In the genomic region with DNA sequence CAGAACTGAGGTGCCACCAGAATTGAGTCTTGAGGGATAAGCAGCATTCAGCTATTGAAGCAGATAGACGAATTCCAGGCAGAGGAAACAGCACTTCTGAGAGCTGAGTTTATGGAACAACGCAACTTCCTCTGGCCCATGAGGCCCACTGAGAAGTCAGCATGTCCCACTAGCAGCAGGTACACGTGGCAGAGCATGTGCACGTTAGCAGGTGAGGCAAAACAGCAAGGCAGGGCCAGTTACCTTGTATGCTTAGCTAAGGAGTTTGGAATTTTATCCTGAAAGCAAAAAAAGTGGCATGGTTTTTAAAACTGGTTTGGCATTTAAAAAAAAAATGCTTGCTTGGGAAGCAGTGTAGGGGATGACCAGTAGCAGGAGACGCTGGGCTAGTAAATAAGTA, we compare ENCODE assay signal across 14 cellular contexts.
"Had no signal": no experiment of that assay in that cellular context is flagged by ENCODE, and none has a peak within 500 bp of the region (broad histone marks: within the 10 kb centered on the region; RNA-seq: fewer than 3 reads in every experiment).

No MANE protein-coding gene starts in this region.

- H3K36me3 Mint-ChIP-seq: neural progenitor cell had no signal

- H3K27ac Mint-ChIP-seq: activated CD4-positive, alpha-beta T cell treated with anti-CD3 and anti-CD28 coated beads for 36 hours; activated CD8-positive, alpha-beta T cell treated with anti-CD3 and anti-CD28 coated beads for 36 hours; activated naive CD8-positive, alpha-beta T cell treated with anti-CD3 and anti-CD28 coated beads, Interleukin-2, amount 50 U/mL, for 24 hours; activated T-cell treated with anti-CD3 and anti-CD28 coated beads, Interleukin-2, amount 50 U/mL, for 72 hours; effector memory CD8-positive, alpha-beta T cell; T-helper 2 cell treated with Interferon-gamma antibody and Interleukin-4, amounts not matched to agents 5 μg/mL and 100 μg/mL, for 36 hours had no signal

- ATAC-seq: activated CD4-positive, alpha-beta T cell treated with anti-CD3 and anti-CD28 coated beads for 36 hours; activated CD8-positive, alpha-beta T cell treated with anti-CD3 and anti-CD28 coated beads for 36 hours; activated naive CD8-positive, alpha-beta T cell treated with anti-CD3 and anti-CD28 coated beads, Interleukin-2, amount 50 U/mL, for 24 hours; activated T-cell treated with anti-CD3 and anti-CD28 coated beads, Interleukin-2, amount 50 U/mL, for 72 hours; effector memory CD8-positive, alpha-beta T cell; gastrocnemius medialis; heart right ventricle; right cardiac atrium had no signal

- H3K4me1 Mint-ChIP-seq: neural progenitor cell had no signal

- H3K27ac ChIP-seq: coronary artery, epithelial cell of prostate, gastrocnemius medialis, heart right ventricle, neural progenitor cell had no signal

- H3K4me1 ChIP-seq: gastrocnemius medialis, neural progenitor cell had no signal

- DNase-seq: activated CD4-positive, alpha-beta T cell treated with anti-CD3 and anti-CD28 coated beads for 36 hours; activated CD8-positive, alpha-beta memory T cell treated with anti-CD3 and anti-CD28 coated beads, Interleukin-2, amount 50 U/mL, for 4 hours; activated CD8-positive, alpha-beta T cell treated with anti-CD3 and anti-CD28 coated beads for 36 hours; activated naive CD8-positive, alpha-beta T cell treated with anti-CD3 and anti-CD28 coated beads, Interleukin-2, amount 50 U/mL, for 24 hours; activated T-cell treated with anti-CD3 and anti-CD28 coated beads, Interleukin-2, amount 50 U/mL, for 72 hours; effector memory CD8-positive, alpha-beta T cell; gastrocnemius medialis; heart right ventricle; stimulated activated naive CD4-positive, alpha-beta T cell treated with Interleukin-2 at 50 U/mL for 16 hours had no signal

- H3K9me3 ChIP-seq: gastrocnemius medialis, heart right ventricle had no signal

- H3K27me3 ChIP-seq: gastrocnemius medialis, heart right ventricle, neural progenitor cell had no signal

- H3K36me3 ChIP-seq: gastrocnemius medialis, heart right ventricle, neural progenitor cell had no signal

- H3K4me3 ChIP-seq: coronary artery, gastrocnemius medialis, heart right ventricle, neural progenitor cell had no signal

- H3K4me3 Mint-ChIP-seq: activated CD4-positive, alpha-beta T cell treated with anti-CD3 and anti-CD28 coated beads for 36 hours; activated CD8-positive, alpha-beta T cell treated with anti-CD3 and anti-CD28 coated beads for 36 hours; activated naive CD8-positive, alpha-beta T cell treated with anti-CD3 and anti-CD28 coated beads, Interleukin-2, amount 50 U/mL, for 24 hours; activated T-cell treated with anti-CD3 and anti-CD28 coated beads, Interleukin-2, amount 50 U/mL, for 72 hours; effector memory CD8-positive, alpha-beta T cell; neural progenitor cell; T-helper 2 cell treated with Interferon-gamma antibody and Interleukin-4, amounts not matched to agents 5 μg/mL and 100 μg/mL, for 36 hours had no signal

- H3K27me3 Mint-ChIP-seq: activated CD4-positive, alpha-beta T cell treated with anti-CD3 and anti-CD28 coated beads for 36 hours; activated CD8-positive, alpha-beta T cell treated with anti-CD3 and anti-CD28 coated beads for 36 hours; activated naive CD8-positive, alpha-beta T cell treated with anti-CD3 and anti-CD28 coated beads, Interleukin-2, amount 50 U/mL, for 24 hours; effector memory CD8-positive, alpha-beta T cell had no signal
